In genomic region chr5:76874088-76874581, GRCh38 we compare ENCODE assay signal across 2 cellular contexts.
A peak's percentile ranks its signal among the peaks of the same experiment; 100 is the strongest.
TF ChIP-seq lines count a peak whose summit lies in the region.

No MANE protein-coding gene starts in this region.

TF ChIP-seq in IMR-90, 13 proteins besides CTCF, POLR2A, EP300 and RAD21:
- TF ChIP-seq RFX5 (IDR thresholded peaks at IDR 0.05; ENCODE audit: low read depth, low read length) (no peak), NFE2L2 (IDR thresholded peaks at IDR 0.05; ENCODE audit: low read depth, low read length) (peak; percentile 40; the same call in 1 of the 2 replicates), ELK1 (IDR thresholded peaks at IDR 0.05; ENCODE audit: borderline replicate concordance, low read depth, low read length) (no peak)

TF ChIP-seq in SK-N-SH, 30 proteins besides CTCF, POLR2A, EP300 and RAD21:
- TF ChIP-seq RCOR1 (IDR thresholded peaks at IDR 0.05; ENCODE audit: low read length) (no peak), TCF12 (IDR thresholded peaks at IDR 0.05) (no peak), TEAD4 (IDR thresholded peaks at IDR 0.05; ENCODE audit: borderline replicate concordance, insufficient read depth) (no peak), TAF1 (IDR thresholded peaks at IDR 0.05; ENCODE audit: borderline replicate concordance, low read depth, low read length) (no peak), FOSL2 (IDR thresholded peaks at IDR 0.05; ENCODE audit: borderline replicate concordance, low read depth) (no peak), GATA2 (CRISPR knock-in tag; IDR thresholded peaks at IDR 0.05) (no peak), IRF3 (IDR thresholded peaks at IDR 0.05; ENCODE audit: low read depth, low read length) (no peak), USF1 (IDR thresholded peaks at IDR 0.05; ENCODE audit: borderline replicate concordance, low read depth) (no peak), FOXJ3 (CRISPR knock-in tag; IDR thresholded peaks at IDR 0.05) (no peak), RFX5 (IDR thresholded peaks at IDR 0.05; ENCODE audit: low read length) (no peak), ZBTB33 (IDR thresholded peaks at IDR 0.05; ENCODE audit: borderline replicate concordance, low read depth) (no peak), PBX3 (IDR thresholded peaks at IDR 0.05) (no peak), MXI1 (IDR thresholded peaks at IDR 0.05; ENCODE audit: low read depth, low read length) (no peak), NRF1 (IDR thresholded peaks at IDR 0.05; ENCODE audit: low read depth, low read length) (no peak), USF2 (IDR thresholded peaks at IDR 0.05; ENCODE audit: borderline replicate concordance, low read depth, low read length) (no peak), MEF2A (IDR thresholded peaks at IDR 0.05; ENCODE audit: borderline replicate concordance, low read depth) (no peak), REST (IDR thresholded peaks at IDR 0.05; ENCODE audit: low read depth, low read length) (no peak)
